ENCODE assay signal across 1 cellular context in genomic region chr5:132335402-132335801, GRCh38.
TF ChIP-seq lines count a peak whose summit lies in the region.

No MANE protein-coding gene starts in this region.

TF ChIP-seq in HepG2, 621 proteins besides CTCF, POLR2A, EP300 and RAD21:
- TF ChIP-seq FOXP1 (IDR thresholded peaks at IDR 0.05) (no peak), FOXP1 (CRISPR knock-in tag; IDR thresholded peaks at IDR 0.05) (no peak), CCAR2 (optimal IDR thresholded peaks at IDR 0.05; ENCODE audit: low read depth, low read length) (no peak), ZNF629 (CRISPR knock-in tag; conservative IDR thresholded peaks at IDR 0.05) (no peak), ZNF333 (CRISPR knock-in tag; IDR thresholded peaks at IDR 0.05; ENCODE audit: borderline replicate concordance) (no peak), FOSL1 (CRISPR knock-in tag; IDR thresholded peaks at IDR 0.05; ENCODE audit: borderline replicate concordance) (no peak), ZNF547 (CRISPR knock-in tag; IDR thresholded peaks at IDR 0.05) (no peak), SOX5 (CRISPR knock-in tag; IDR thresholded peaks at IDR 0.05; ENCODE audit: borderline replicate concordance) (peak; percentile 22; the same call in 1 of the 2 replicates), HNF4A (CRISPR knock-in tag; IDR thresholded peaks at IDR 0.05) (0 out of 2 replicates have a peak, but pooled peaks have one; percentile 18)
